ENCODE assay signal across 16 cellular contexts in genomic region chr1:109902204-109902985, GRCh38.
DNase-seq lines count a peak whose midpoint lies in the region; ATAC-seq and TF ChIP-seq lines count a peak whose summit lies in the region.
"Had no signal": no experiment of that assay in that cellular context is flagged by ENCODE, and none has a peak within 500 bp of the region (broad histone marks: within the 10 kb centered on the region; RNA-seq: fewer than 3 reads in every experiment).

No MANE protein-coding gene starts in this region.

- TF ChIP-seq CTCF in epithelial cell of esophagus (IDR thresholded peaks at IDR 0.05; ENCODE audit: insufficient read depth, low read depth, low read length, missing control alignments): no peak

- no peak overlapping the region for H3K4me3 Mint-ChIP-seq in activated naive CD4-positive, alpha-beta T cell treated with anti-CD3 and anti-CD28 coated beads, Interleukin-2, amount 10 ng/mL, durations not matched to agents 7 days and 5 days
- H3K4me3 Mint-ChIP-seq in stimulated activated memory B cell treated with anti-CD40 and anti-IgM and Interleukin-4, amounts not matched to agents 10 μg/mL and 1 μg/mL and 100 μg/mL, for 72 hours: no peak overlapping the region
- H3K4me3 Mint-ChIP-seq: CD8-positive, alpha-beta T cell; H9; T-cell had no signal

- CTCF ChIA-PET in activated naive CD4-positive, alpha-beta T cell treated with anti-CD3 and anti-CD28 coated beads, Interleukin-2, amount 10 ng/mL, durations not matched to agents 7 days and 5 days (lab: Charles Lee): interaction anchor here (1.5 to 3.1 kb wide), 2 partner anchors 11 to 125 kb away, joined by 6 to 11 read pairs; no protein-coding TSS in a partner anchor

- peak overlapping the region; percentile 50 for H3K27ac Mint-ChIP-seq in activated naive CD4-positive, alpha-beta T cell treated with anti-CD3 and anti-CD28 coated beads, Interleukin-2, amount 10 ng/mL, durations not matched to agents 7 days and 5 days
- peak overlapping the region; percentile 28 for H3K27ac Mint-ChIP-seq in stimulated activated memory B cell treated with anti-CD40 and anti-IgM and Interleukin-4, amounts not matched to agents 10 μg/mL and 1 μg/mL and 100 μg/mL, for 72 hours
- H3K27ac Mint-ChIP-seq: CD8-positive, alpha-beta T cell; T-cell had no signal

- no peak overlapping the region for H3K4me3 ChIP-seq in epithelial cell of esophagus (ENCODE audit: low read length)
- H3K4me3 ChIP-seq: SK-N-MC had no signal

- peaks cover 9% of the 10 kb centered on the region for H3K36me3 Mint-ChIP-seq in activated naive CD4-positive, alpha-beta T cell treated with anti-CD3 and anti-CD28 coated beads, Interleukin-2, amount 10 ng/mL, durations not matched to agents 7 days and 5 days
- H3K36me3 Mint-ChIP-seq in stimulated activated memory B cell treated with anti-CD40 and anti-IgM and Interleukin-4, amounts not matched to agents 10 μg/mL and 1 μg/mL and 100 μg/mL, for 72 hours: no peaks in the 10 kb centered on the region
- H3K36me3 Mint-ChIP-seq: CD8-positive, alpha-beta T cell; T-cell had no signal

- DNase-seq in activated naive CD4-positive, alpha-beta T cell treated with anti-CD3 and anti-CD28 coated beads, Interleukin-2, amount 10 ng/mL, durations not matched to agents 7 days and 5 days: no peak
- DNase-seq in activated naive CD4-positive, alpha-beta T cell (lab: John Stamatoyannopoulos, UW): no peak
- DNase-seq in NCI-H1105 treated with DMSO at 0.1 percent for 48 hours (lab: John Stamatoyannopoulos, UW) (peak; percentile 69), epithelial cell of esophagus (ENCODE audit: low read depth) (peak; percentile 53)
- no peak for DNase-seq in activated CD8-positive, alpha-beta memory T cell treated with anti-CD3 and anti-CD28 coated beads for 24 hours
- DNase-seq: CD8-positive, alpha-beta T cell; H9; KG1; NCI-H1092; NCI-H1694 treated with DMSO at 0.1 percent for 48 hours; NCI-H526; T-cell had no signal

- H3K27me3 Mint-ChIP-seq in activated naive CD4-positive, alpha-beta T cell treated with anti-CD3 and anti-CD28 coated beads, Interleukin-2, amount 10 ng/mL, durations not matched to agents 7 days and 5 days: peaks cover 18% of the 10 kb centered on the region
- no peaks in the 10 kb centered on the region for H3K27me3 Mint-ChIP-seq in stimulated activated memory B cell treated with anti-CD40 and anti-IgM and Interleukin-4, amounts not matched to agents 10 μg/mL and 1 μg/mL and 100 μg/mL, for 72 hours
- H3K27me3 Mint-ChIP-seq: T-cell had no signal

- ATAC-seq in stimulated activated memory B cell treated with anti-CD40 and anti-IgM and Interleukin-4, amounts not matched to agents 10 μg/mL and 1 μg/mL and 100 μg/mL, for 72 hours: no peak
- no peak for ATAC-seq in HG03095 (IDR thresholded peaks at IDR 0.05; ENCODE audit: unreplicated experiment)
- ATAC-seq in GM21526 (IDR thresholded peaks at IDR 0.05; ENCODE audit: low FRiP score, unreplicated experiment): no peak
- ATAC-seq: CD8-positive, alpha-beta T cell; T-cell had no signal

- H3K4me1 Mint-ChIP-seq in activated naive CD4-positive, alpha-beta T cell treated with anti-CD3 and anti-CD28 coated beads, Interleukin-2, amount 10 ng/mL, durations not matched to agents 7 days and 5 days: peaks cover 23% of the 10 kb centered on the region
- peaks cover 46% of the 10 kb centered on the region for H3K4me1 Mint-ChIP-seq in stimulated activated memory B cell treated with anti-CD40 and anti-IgM and Interleukin-4, amounts not matched to agents 10 μg/mL and 1 μg/mL and 100 μg/mL, for 72 hours

- H3K9me3 Mint-ChIP-seq in activated naive CD4-positive, alpha-beta T cell treated with anti-CD3 and anti-CD28 coated beads, Interleukin-2, amount 10 ng/mL, durations not matched to agents 7 days and 5 days: no peaks in the 10 kb centered on the region
- H3K9me3 Mint-ChIP-seq in stimulated activated memory B cell treated with anti-CD40 and anti-IgM and Interleukin-4, amounts not matched to agents 10 μg/mL and 1 μg/mL and 100 μg/mL, for 72 hours: no peaks in the 10 kb centered on the region
- H3K9me3 Mint-ChIP-seq: CD8-positive, alpha-beta T cell; H9; T-cell had no signal

Comparison
In these comparisons a context has a peak if more than half of its experiments do, and no peak if none do; other contexts are left out.
1. DNase-seq: peak in NCI-H1105 treated with DMSO at 0.1 percent for 48 hours (single experiment) and epithelial cell of esophagus (single experiment); none in activated naive CD4-positive, alpha-beta T cell treated with anti-CD3 and anti-CD28 coated beads, Interleukin-2, amount 10 ng/mL, durations not matched to agents 7 days and 5 days (single experiment), activated naive CD4-positive, alpha-beta T cell (0 of 4) and activated CD8-positive, alpha-beta memory T cell treated with anti-CD3 and anti-CD28 coated beads for 24 hours (single experiment).